In genomic region chrX:143623657-143624056, GRCh38 we compare ENCODE assay signal across 1 cellular context.
TF ChIP-seq lines count a peak whose summit lies in the region.

No MANE protein-coding gene starts in this region.

TF ChIP-seq in A549, 52 proteins besides CTCF, POLR2A, EP300 and RAD21 (continued from another document):
- TF ChIP-seq ATOH8 (CRISPR knock-in tag; IDR thresholded peaks at IDR 0.05; ENCODE audit: low read depth) (no peak), REST (IDR thresholded peaks at IDR 0.05) (no peak), MAZ (IDR thresholded peaks at IDR 0.05; ENCODE audit: borderline replicate concordance, low read depth, low read length) (no peak), CEBPB (IDR thresholded peaks at IDR 0.05) (no peak), JUNB (IDR thresholded peaks at IDR 0.05) (no peak), USF2 (IDR thresholded peaks at IDR 0.05) (no peak), PBX3 (IDR thresholded peaks at IDR 0.05) (no peak), FOXS1 (CRISPR knock-in tag; IDR thresholded peaks at IDR 0.05) (no peak), HOXB5 (CRISPR knock-in tag; IDR thresholded peaks at IDR 0.05) (no peak), ZC3H11A (IDR thresholded peaks at IDR 0.05) (no peak), BCL3 (IDR thresholded peaks at IDR 0.05) (no peak), FOSL2 (IDR thresholded peaks at IDR 0.05) (no peak), FOSL2 (CRISPR knock-in tag; IDR thresholded peaks at IDR 0.05) (no peak), ZFP36 (IDR thresholded peaks at IDR 0.05; ENCODE audit: borderline replicate concordance, partially characterized antibody) (no peak), BHLHE40 (IDR thresholded peaks at IDR 0.05; ENCODE audit: low read depth, low read length) (no peak), EHMT2 (IDR thresholded peaks at IDR 0.05; ENCODE audit: low read depth) (no peak)
